Comparison of ENCODE assay signal across 1 cellular context in the genomic region with DNA sequence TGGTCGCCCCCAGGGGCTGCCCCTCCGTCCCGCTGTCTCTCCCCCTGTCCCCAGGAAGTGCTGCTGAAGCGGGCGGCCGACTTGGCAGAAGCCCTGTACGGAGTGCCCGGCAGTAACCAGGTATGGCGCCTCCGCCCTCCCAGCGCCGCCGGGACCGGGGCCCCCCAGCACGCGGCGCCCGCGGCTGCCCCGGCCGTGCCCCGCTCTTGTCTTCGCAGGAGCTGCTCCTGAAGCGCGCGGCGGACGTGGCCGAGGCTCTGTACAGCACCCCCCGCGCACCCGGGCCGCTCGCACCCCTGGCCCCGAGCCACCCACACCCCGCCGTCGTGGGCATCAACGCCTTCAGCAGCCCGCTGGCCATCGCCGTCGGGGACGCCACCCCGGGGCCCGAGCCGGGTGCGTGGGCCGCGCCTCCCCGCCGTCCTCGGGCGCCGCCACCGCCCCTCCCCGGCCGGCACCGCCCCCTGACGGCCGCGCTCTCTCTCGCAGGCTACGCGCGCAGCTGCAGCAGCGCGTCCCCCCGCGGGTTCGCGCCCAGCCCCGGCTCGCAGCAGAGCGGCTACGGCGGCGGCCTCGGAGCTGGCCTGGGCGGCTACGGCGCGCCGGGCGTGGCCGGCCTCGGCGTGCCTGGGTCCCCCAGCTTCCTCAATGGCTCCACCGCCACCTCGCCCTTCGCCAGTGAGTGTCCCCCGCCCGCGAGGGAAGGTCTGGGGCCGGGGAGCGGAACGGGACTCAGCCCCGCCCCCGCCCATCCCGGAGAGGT.
TF ChIP-seq lines count a peak whose summit lies in the region.

No MANE protein-coding gene starts in this region.

TF ChIP-seq in HepG2, 621 proteins besides CTCF, POLR2A, EP300 and RAD21 (continues in another document):
- TF ChIP-seq MAZ (IDR thresholded peaks at IDR 0.05; ENCODE audit: borderline replicate concordance, low read depth, low read length) (no peak; the same call in 1 of the 2 replicates), MAZ (CRISPR knock-in tag; IDR thresholded peaks at IDR 0.05; ENCODE audit: low read depth) (peak; percentile 71), KAT7 (CRISPR knock-in tag; IDR thresholded peaks at IDR 0.05; ENCODE audit: borderline replicate concordance) (no peak; the same call in 1 of the 2 replicates), ZFP36L1 (CRISPR knock-in tag; IDR thresholded peaks at IDR 0.05) (no peak; the same call in 1 of the 2 replicates), THAP11 (CRISPR knock-in tag; IDR thresholded peaks at IDR 0.05) (peak; percentile 27; the same call in 1 of the 2 replicates), ZNF75D (CRISPR knock-in tag; IDR thresholded peaks at IDR 0.05; ENCODE audit: borderline replicate concordance) (no peak), RFX5 (IDR thresholded peaks at IDR 0.05; ENCODE audit: low read depth, low read length) (no peak), RBM22 (optimal IDR thresholded peaks at IDR 0.05; ENCODE audit: low read length) (no peak), SRY (CRISPR knock-in tag; IDR thresholded peaks at IDR 0.05) (no peak), GFI1 (CRISPR knock-in tag; IDR thresholded peaks at IDR 0.05; ENCODE audit: borderline replicate concordance) (no peak), RARG (CRISPR knock-in tag; IDR thresholded peaks at IDR 0.05; ENCODE audit: low read depth) (no peak), IRF2 (CRISPR knock-in tag; IDR thresholded peaks at IDR 0.05) (no peak), NFIB (CRISPR knock-in tag; IDR thresholded peaks at IDR 0.05; ENCODE audit: borderline replicate concordance) (no peak), ZNF567 (CRISPR knock-in tag; IDR thresholded peaks at IDR 0.05; ENCODE audit: borderline replicate concordance) (no peak), ZSCAN31 (CRISPR knock-in tag; IDR thresholded peaks at IDR 0.05; ENCODE audit: low read depth) (0 out of 2 replicates have a peak, but pooled peaks have one; percentile 21), POLR2AphosphoS5 (IDR thresholded peaks at IDR 0.05; ENCODE audit: low read depth, low read length) (no peak), ATF7 (IDR thresholded peaks at IDR 0.05) (no peak), ATF7 (CRISPR knock-in tag; IDR thresholded peaks at IDR 0.05) (no peak), RELA (CRISPR knock-in tag; IDR thresholded peaks at IDR 0.05) (no peak), EZH2 (conservative IDR thresholded peaks at IDR 0.05; ENCODE audit: low read depth, low read length) (no peak), ZNF550 (CRISPR knock-in tag; IDR thresholded peaks at IDR 0.05; ENCODE audit: borderline replicate concordance) (no peak), IRX3 (CRISPR knock-in tag; IDR thresholded peaks at IDR 0.05; ENCODE audit: borderline replicate concordance, low read depth) (0 out of 2 replicates have a peak, but pooled peaks have one; percentile 3), RBFOX2 (IDR thresholded peaks at IDR 0.05; ENCODE audit: low read depth, low read length) (peak; percentile 41; the same call in 1 of the 2 replicates), ZNF777 (CRISPR knock-in tag; IDR thresholded peaks at IDR 0.05) (peak; percentile 100), MIXL1 (CRISPR knock-in tag; IDR thresholded peaks at IDR 0.05) (no peak), ADNP (CRISPR knock-in tag; IDR thresholded peaks at IDR 0.05) (0 out of 2 replicates have a peak, but pooled peaks have one; percentile 26), MAFF (IDR thresholded peaks at IDR 0.05; ENCODE audit: low read depth, low read length) (no peak)
- TF ChIP-seq, protein P1, sequence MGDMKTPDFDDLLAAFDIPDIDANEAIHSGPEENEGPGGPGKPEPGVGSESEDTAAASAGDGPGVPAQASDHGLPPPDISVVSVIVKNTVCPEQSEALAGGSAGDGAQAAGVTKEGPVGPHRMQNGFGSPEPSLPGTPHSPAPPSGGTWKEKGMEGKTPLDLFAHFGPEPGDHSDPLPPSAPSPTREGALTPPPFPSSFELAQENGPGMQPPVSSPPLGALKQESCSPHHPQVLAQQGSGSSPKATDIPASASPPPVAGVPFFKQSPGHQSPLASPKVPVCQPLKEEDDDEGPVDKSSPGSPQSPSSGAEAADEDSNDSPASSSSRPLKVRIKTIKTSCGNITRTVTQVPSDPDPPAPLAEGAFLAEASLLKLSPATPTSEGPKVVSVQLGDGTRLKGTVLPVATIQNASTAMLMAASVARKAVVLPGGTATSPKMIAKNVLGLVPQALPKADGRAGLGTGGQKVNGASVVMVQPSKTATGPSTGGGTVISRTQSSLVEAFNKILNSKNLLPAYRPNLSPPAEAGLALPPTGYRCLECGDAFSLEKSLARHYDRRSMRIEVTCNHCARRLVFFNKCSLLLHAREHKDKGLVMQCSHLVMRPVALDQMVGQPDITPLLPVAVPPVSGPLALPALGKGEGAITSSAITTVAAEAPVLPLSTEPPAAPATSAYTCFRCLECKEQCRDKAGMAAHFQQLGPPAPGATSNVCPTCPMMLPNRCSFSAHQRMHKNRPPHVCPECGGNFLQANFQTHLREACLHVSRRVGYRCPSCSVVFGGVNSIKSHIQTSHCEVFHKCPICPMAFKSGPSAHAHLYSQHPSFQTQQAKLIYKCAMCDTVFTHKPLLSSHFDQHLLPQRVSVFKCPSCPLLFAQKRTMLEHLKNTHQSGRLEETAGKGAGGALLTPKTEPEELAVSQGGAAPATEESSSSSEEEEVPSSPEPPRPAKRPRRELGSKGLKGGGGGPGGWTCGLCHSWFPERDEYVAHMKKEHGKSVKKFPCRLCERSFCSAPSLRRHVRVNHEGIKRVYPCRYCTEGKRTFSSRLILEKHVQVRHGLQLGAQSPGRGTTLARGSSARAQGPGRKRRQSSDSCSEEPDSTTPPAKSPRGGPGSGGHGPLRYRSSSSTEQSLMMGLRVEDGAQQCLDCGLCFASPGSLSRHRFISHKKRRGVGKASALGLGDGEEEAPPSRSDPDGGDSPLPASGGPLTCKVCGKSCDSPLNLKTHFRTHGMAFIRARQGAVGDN (CRISPR knock-in tag; IDR thresholded peaks at IDR 0.05): peak; percentile 74
- TF ChIP-seq, protein P2, sequence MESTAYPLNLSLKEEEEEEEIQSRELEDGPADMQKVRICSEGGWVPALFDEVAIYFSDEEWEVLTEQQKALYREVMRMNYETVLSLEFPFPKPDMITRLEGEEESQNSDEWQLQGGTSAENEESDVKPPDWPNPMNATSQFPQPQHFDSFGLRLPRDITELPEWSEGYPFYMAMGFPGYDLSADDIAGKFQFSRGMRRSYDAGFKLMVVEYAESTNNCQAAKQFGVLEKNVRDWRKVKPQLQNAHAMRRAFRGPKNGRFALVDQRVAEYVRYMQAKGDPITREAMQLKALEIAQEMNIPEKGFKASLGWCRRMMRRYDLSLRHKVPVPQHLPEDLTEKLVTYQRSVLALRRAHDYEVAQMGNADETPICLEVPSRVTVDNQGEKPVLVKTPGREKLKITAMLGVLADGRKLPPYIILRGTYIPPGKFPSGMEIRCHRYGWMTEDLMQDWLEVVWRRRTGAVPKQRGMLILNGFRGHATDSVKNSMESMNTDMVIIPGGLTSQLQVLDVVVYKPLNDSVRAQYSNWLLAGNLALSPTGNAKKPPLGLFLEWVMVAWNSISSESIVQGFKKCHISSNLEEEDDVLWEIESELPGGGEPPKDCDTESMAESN (CRISPR knock-in tag; conservative IDR thresholded peaks at IDR 0.05): 0 out of 2 replicates have a peak, but pooled peaks have one; percentile 20
- TF ChIP-seq, protein P3, sequence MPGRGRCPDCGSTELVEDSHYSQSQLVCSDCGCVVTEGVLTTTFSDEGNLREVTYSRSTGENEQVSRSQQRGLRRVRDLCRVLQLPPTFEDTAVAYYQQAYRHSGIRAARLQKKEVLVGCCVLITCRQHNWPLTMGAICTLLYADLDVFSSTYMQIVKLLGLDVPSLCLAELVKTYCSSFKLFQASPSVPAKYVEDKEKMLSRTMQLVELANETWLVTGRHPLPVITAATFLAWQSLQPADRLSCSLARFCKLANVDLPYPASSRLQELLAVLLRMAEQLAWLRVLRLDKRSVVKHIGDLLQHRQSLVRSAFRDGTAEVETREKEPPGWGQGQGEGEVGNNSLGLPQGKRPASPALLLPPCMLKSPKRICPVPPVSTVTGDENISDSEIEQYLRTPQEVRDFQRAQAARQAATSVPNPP (CRISPR knock-in tag; IDR thresholded peaks at IDR 0.05): 0 out of 2 replicates have a peak, but pooled peaks have one; percentile 22
- TF ChIP-seq, protein P4, sequence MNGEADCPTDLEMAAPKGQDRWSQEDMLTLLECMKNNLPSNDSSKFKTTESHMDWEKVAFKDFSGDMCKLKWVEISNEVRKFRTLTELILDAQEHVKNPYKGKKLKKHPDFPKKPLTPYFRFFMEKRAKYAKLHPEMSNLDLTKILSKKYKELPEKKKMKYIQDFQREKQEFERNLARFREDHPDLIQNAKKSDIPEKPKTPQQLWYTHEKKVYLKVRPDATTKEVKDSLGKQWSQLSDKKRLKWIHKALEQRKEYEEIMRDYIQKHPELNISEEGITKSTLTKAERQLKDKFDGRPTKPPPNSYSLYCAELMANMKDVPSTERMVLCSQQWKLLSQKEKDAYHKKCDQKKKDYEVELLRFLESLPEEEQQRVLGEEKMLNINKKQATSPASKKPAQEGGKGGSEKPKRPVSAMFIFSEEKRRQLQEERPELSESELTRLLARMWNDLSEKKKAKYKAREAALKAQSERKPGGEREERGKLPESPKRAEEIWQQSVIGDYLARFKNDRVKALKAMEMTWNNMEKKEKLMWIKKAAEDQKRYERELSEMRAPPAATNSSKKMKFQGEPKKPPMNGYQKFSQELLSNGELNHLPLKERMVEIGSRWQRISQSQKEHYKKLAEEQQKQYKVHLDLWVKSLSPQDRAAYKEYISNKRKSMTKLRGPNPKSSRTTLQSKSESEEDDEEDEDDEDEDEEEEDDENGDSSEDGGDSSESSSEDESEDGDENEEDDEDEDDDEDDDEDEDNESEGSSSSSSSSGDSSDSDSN (CRISPR knock-in tag; IDR thresholded peaks at IDR 0.05): peak; percentile 27; the same call in 1 of the 2 replicates
- TF ChIP-seq, protein P5, sequence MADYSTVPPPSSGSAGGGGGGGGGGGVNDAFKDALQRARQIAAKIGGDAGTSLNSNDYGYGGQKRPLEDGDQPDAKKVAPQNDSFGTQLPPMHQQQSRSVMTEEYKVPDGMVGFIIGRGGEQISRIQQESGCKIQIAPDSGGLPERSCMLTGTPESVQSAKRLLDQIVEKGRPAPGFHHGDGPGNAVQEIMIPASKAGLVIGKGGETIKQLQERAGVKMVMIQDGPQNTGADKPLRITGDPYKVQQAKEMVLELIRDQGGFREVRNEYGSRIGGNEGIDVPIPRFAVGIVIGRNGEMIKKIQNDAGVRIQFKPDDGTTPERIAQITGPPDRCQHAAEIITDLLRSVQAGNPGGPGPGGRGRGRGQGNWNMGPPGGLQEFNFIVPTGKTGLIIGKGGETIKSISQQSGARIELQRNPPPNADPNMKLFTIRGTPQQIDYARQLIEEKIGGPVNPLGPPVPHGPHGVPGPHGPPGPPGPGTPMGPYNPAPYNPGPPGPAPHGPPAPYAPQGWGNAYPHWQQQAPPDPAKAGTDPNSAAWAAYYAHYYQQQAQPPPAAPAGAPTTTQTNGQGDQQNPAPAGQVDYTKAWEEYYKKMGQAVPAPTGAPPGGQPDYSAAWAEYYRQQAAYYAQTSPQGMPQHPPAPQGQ (CRISPR knock-in tag; IDR thresholded peaks at IDR 0.05; ENCODE audit: borderline replicate concordance): no peak
- TF ChIP-seq, protein P6, sequence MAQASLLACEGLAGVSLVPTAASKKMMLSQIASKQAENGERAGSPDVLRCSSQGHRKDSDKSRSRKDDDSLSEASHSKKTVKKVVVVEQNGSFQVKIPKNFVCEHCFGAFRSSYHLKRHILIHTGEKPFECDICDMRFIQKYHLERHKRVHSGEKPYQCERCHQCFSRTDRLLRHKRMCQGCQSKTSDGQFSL (CRISPR knock-in tag; IDR thresholded peaks at IDR 0.05): peak; percentile 71; the same call in 1 of the 2 replicates
- TF ChIP-seq, protein P7, sequence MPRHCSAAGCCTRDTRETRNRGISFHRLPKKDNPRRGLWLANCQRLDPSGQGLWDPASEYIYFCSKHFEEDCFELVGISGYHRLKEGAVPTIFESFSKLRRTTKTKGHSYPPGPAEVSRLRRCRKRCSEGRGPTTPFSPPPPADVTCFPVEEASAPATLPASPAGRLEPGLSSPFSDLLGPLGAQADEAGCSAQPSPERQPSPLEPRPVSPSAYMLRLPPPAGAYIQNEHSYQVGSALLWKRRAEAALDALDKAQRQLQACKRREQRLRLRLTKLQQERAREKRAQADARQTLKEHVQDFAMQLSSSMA (CRISPR knock-in tag; IDR thresholded peaks at IDR 0.05): no peak
- TF ChIP-seq, protein P8, sequence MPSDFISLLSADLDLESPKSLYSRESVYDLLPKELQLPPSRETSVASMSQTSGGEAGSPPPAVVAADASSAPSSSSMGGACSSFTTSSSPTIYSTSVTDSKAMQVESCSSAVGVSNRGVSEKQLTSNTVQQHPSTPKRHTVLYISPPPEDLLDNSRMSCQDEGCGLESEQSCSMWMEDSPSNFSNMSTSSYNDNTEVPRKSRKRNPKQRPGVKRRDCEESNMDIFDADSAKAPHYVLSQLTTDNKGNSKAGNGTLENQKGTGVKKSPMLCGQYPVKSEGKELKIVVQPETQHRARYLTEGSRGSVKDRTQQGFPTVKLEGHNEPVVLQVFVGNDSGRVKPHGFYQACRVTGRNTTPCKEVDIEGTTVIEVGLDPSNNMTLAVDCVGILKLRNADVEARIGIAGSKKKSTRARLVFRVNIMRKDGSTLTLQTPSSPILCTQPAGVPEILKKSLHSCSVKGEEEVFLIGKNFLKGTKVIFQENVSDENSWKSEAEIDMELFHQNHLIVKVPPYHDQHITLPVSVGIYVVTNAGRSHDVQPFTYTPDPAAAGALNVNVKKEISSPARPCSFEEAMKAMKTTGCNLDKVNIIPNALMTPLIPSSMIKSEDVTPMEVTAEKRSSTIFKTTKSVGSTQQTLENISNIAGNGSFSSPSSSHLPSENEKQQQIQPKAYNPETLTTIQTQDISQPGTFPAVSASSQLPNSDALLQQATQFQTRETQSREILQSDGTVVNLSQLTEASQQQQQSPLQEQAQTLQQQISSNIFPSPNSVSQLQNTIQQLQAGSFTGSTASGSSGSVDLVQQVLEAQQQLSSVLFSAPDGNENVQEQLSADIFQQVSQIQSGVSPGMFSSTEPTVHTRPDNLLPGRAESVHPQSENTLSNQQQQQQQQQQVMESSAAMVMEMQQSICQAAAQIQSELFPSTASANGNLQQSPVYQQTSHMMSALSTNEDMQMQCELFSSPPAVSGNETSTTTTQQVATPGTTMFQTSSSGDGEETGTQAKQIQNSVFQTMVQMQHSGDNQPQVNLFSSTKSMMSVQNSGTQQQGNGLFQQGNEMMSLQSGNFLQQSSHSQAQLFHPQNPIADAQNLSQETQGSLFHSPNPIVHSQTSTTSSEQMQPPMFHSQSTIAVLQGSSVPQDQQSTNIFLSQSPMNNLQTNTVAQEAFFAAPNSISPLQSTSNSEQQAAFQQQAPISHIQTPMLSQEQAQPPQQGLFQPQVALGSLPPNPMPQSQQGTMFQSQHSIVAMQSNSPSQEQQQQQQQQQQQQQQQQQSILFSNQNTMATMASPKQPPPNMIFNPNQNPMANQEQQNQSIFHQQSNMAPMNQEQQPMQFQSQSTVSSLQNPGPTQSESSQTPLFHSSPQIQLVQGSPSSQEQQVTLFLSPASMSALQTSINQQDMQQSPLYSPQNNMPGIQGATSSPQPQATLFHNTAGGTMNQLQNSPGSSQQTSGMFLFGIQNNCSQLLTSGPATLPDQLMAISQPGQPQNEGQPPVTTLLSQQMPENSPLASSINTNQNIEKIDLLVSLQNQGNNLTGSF (CRISPR knock-in tag; IDR thresholded peaks at IDR 0.05): peak; percentile 53; the same call in 1 of the 2 replicates
